Comparison of ENCODE assay signal across 11 cellular contexts in genomic region chr4:55865228-55865806, GRCh38. TPM values are rescaled to one million over a fixed set of nuclear protein-coding genes. Genes with fewer than 3 reads are reported as not detected.
DNase-seq lines count a peak whose midpoint lies in the region; ATAC-seq and TF ChIP-seq lines count a peak whose summit lies in the region.
"Had no signal": no experiment of that assay in that cellular context is flagged by ENCODE, and none has a peak within 500 bp of the region (broad histone marks: within the 10 kb centered on the region; RNA-seq: fewer than 3 reads in every experiment).

No MANE protein-coding gene starts in this region.

- ATAC-seq in SK-N-SH treated with all-trans-retinoic acid at 6 μM for 48 hours: peak; percentile 47
- ATAC-seq in esophagus mucosa: peak; percentile 21
- ATAC-seq in gastrocnemius medialis: no peak
- no peak for ATAC-seq in HG03457 (IDR thresholded peaks at IDR 0.05; ENCODE audit: unreplicated experiment)
- ATAC-seq in GM18517 (IDR thresholded peaks at IDR 0.05; ENCODE audit: unreplicated experiment): no peak
- ATAC-seq: right cardiac atrium; stimulated activated memory B cell treated with anti-CD40 and anti-IgM and Interleukin-4, amounts not matched to agents 10 μg/mL and 1 μg/mL and 100 μg/mL, for 72 hours had no signal

- no peak for TF ChIP-seq POLR2A in gastrocnemius medialis (IDR thresholded peaks at IDR 0.05)

- H3K27me3 ChIP-seq in gastrocnemius medialis: no peaks in the 10 kb centered on the region

- H3K36me3 ChIP-seq in gastrocnemius medialis: peaks cover 0 to 30% of the 10 kb centered on the region in 2 donors

- DNase-seq in GM03348 (ENCODE audit: low spot score): peak; percentile 31
- DNase-seq in gastrocnemius medialis: no peak
- no peak for DNase-seq in hippocampal formation (lab: John Stamatoyannopoulos, UW)
- DNase-seq in NCI-H2107 (lab: John Stamatoyannopoulos, UW): no peak
- DNase-seq: caudate nucleus, right cardiac atrium had no signal

- no peaks in the 10 kb centered on the region for H3K9me3 ChIP-seq in gastrocnemius medialis

- no peak for TF ChIP-seq CTCF in gastrocnemius medialis (IDR thresholded peaks at IDR 0.05 in 4 of 5, conservative IDR thresholded peaks at IDR 0.05 in 1 of 5)

- intact Hi-C loops in gastrocnemius medialis (cut with DNase I; ENCODE audit: low total_unique reads): loop anchor here (5.0 kb wide), 1 partner anchor 468 kb away; the partner anchor contains the start of gene TMEM165

- in situ Hi-C loops in gastrocnemius medialis (cut with MboI; ENCODE audit: low sequenced_read_pairs in 4 of 4): loop anchor here in 3 of 4 donors (10.0 to 25.0 kb wide), 4 partner anchors 321 to 528 kb away; partner anchors contain the start of genes SRD5A3 (in 2 of the 3) and CLOCK (in 1 of the 3)

- H3K4me3 ChIP-seq in gastrocnemius medialis: no peak overlapping the region

- peak overlapping the region in 3 of 4 donors; percentile 61 to 69 (median 69) for H3K27ac ChIP-seq in gastrocnemius medialis

- H3K4me1 ChIP-seq in gastrocnemius medialis: peaks cover 6 to 11% of the 10 kb centered on the region in 2 donors

TF ChIP-seq in SK-N-SH treated with all-trans-retinoic acid at 6 μM for 48 hours, 23 proteins besides CTCF, POLR2A, EP300 and RAD21:
- TF ChIP-seq SNAI2 (CRISPR knock-in tag; IDR thresholded peaks at IDR 0.05) (no peak), ARNTL (CRISPR knock-in tag; IDR thresholded peaks at IDR 0.05; ENCODE audit: borderline replicate concordance, low read depth) (no peak), RARB (CRISPR knock-in tag; IDR thresholded peaks at IDR 0.05) (no peak), TSHZ2 (CRISPR knock-in tag; IDR thresholded peaks at IDR 0.05) (no peak), CSDC2 (CRISPR knock-in tag; IDR thresholded peaks at IDR 0.05) (no peak), GLIS3 (CRISPR knock-in tag; IDR thresholded peaks at IDR 0.05) (no peak), OSR1 (CRISPR knock-in tag; IDR thresholded peaks at IDR 0.05) (no peak), PPARA (CRISPR knock-in tag; IDR thresholded peaks at IDR 0.05; ENCODE audit: borderline replicate concordance) (no peak), TOX (CRISPR knock-in tag; IDR thresholded peaks at IDR 0.05; ENCODE audit: borderline replicate concordance) (no peak), ZFP30 (CRISPR knock-in tag; IDR thresholded peaks at IDR 0.05) (no peak), BACH2 (CRISPR knock-in tag; IDR thresholded peaks at IDR 0.05; ENCODE audit: borderline replicate concordance) (no peak), ESRRG (CRISPR knock-in tag; IDR thresholded peaks at IDR 0.05) (no peak)

RNA-seq across cellular contexts. Expression of gene EXOC1, which starts 11.9 kb away (rescaled TPM):
- total RNA-seq in esophagus mucosa (39.6 TPM), gastrocnemius medialis (10 to 100 TPM; 14.8 to 22.3 (median 20.3) TPM)

RNA-seq across cellular contexts. Expression of gene EXOC1L, which starts 45.7 kb away (rescaled TPM):
- total RNA-seq in esophagus mucosa: not detected
- not detected for total RNA-seq in gastrocnemius medialis
- total RNA-seq: right cardiac atrium had no signal

Comparison
In these comparisons a context has a peak if more than half of its experiments do, and no peak if none do; other contexts are left out.
1. ATAC-seq: peak in SK-N-SH treated with all-trans-retinoic acid at 6 μM for 48 hours (single experiment) and esophagus mucosa (single experiment); none in gastrocnemius medialis (0 of 2), HG03457 (single experiment) and GM18517 (single experiment).